8 cellular contexts compared by ENCODE assay signal in genomic region chr12:6383572-6384498, GRCh38. TPM values are rescaled to one million over a fixed set of nuclear protein-coding genes. Genes with fewer than 3 reads are reported as not detected.
DNase-seq lines count a peak whose midpoint lies in the region; ATAC-seq and TF ChIP-seq lines count a peak whose summit lies in the region.

Gene LTBR (plus strand): TSS chr12:6384162. CDS start chr12:6384359, 197 bp downstream.

- H3K4me3 ChIP-seq in ovary: peak within 1 kb of the TSS; percentile 69

- peak; percentile 98 for ATAC-seq in Right ventricle myocardium inferior
- no peak for ATAC-seq in HG03571 (IDR thresholded peaks at IDR 0.05; ENCODE audit: unreplicated experiment)
- ATAC-seq in GM18498 (IDR thresholded peaks at IDR 0.05; ENCODE audit: unreplicated experiment): no peak

- intact Hi-C loops in Right ventricle myocardium inferior (cut with DNase I): loop anchor here (2.0 kb wide), 1 partner anchor 43 kb away; no protein-coding TSS in a partner anchor
- intact Hi-C loops in ovary (cut with DNase I): loop anchor here in 3 of 4 donors (5.0 kb wide), 1 partner anchor 47 kb away; no protein-coding TSS in a partner anchor

- peaks cover 10% of the 10 kb centered on the region for H3K4me1 ChIP-seq in ovary (ENCODE audit: insufficient read depth)

- no peaks in the 10 kb centered on the region for H3K27me3 ChIP-seq in ovary

- H3K9me3 ChIP-seq in ovary: no peaks in the 10 kb centered on the region

- 1 to 2% (median 1%) methylated on average over 44 to 62 of the region's 62 CpGs for WGBS in ovary, 3 donors

- peak; percentile 85 for TF ChIP-seq EP300 in ovary (IDR thresholded peaks at IDR 0.05)

- peak within 1 kb of the TSS; percentile 89 to 91 for H3K27ac ChIP-seq in ovary

- peak in 1 of 3 donors; percentile 29 for TF ChIP-seq CTCF in ovary (IDR thresholded peaks at IDR 0.05)

- TF ChIP-seq POLR2A in ovary (IDR thresholded peaks at IDR 0.05): peak; percentile 81

- DNase-seq in EL (peak; percentile 94), NCI-H146 treated with DMSO at 0.1 percent for 48 hours (lab: John Stamatoyannopoulos, UW; ENCODE audit: unreplicated experiment) (peak; percentile 75), amygdala (lab: John Stamatoyannopoulos, UW) (peak in 48 of 56 donors; percentile 11 to 76 (median 50)), Right ventricle myocardium inferior (ENCODE audit: missing footprints) (peak; percentile 99), ovary (peak; percentile 95 to 97 (median 96)), NCI-H1417 (lab: John Stamatoyannopoulos, UW) (no peak)

- H3K36me3 ChIP-seq in ovary: no peaks in the 10 kb centered on the region

RNA-seq across cellular contexts. Expression of gene LTBR, which starts in this region (rescaled TPM):
- total RNA-seq in Right ventricle myocardium inferior (34.3 TPM), ovary (100 to 1,000 TPM in 3 of 7 donors, 10 to 100 TPM in 4; 55.8 to 131 (median 92.6) TPM)
- polyA plus RNA-seq in ovary: 10 to 100 TPM; 21.9 to 65.7 TPM

Comparison
In these comparisons a context has a peak if more than half of its experiments do, and no peak if none do; other contexts are left out.
1. DNase-seq: peak in EL (single experiment), NCI-H146 treated with DMSO at 0.1 percent for 48 hours (single experiment), amygdala (48 of 56), Right ventricle myocardium inferior (single experiment) and ovary (5 of 5); none in NCI-H1417 (0 of 3).